12 cellular contexts compared by ENCODE assay signal in the genomic region with DNA sequence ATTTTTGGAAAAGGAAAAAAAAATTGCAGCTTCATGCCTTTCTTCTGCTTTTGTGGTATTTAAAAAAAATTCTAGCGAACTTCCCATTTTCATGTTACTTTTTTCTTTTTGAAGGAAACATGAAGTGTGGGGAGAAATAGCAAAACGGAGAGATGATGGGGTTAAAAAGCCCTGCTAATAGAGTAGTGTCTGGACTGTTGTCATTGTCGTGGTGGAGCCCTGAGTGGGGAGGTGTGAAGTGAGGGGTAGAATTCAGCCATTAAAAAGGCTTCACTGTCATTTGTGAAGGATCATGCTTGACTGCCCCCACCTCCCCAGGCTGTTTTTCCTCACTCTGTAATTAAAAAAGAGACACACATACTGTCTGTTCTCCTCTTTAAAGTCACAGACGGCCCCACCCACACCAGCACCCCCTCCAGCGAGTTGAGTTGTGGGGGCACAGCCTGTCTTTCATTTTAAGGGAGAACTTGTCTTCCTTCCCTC.
DNase-seq lines count a peak whose midpoint lies in the region; ATAC-seq and TF ChIP-seq lines count a peak whose summit lies in the region.
"Had no signal": no experiment of that assay in that cellular context is flagged by ENCODE, and none has a peak within 500 bp of the region (broad histone marks: within the 10 kb centered on the region; RNA-seq: fewer than 3 reads in every experiment).

No MANE protein-coding gene starts in this region.

- no peak for TF ChIP-seq POLR2A in lower leg skin (IDR thresholded peaks at IDR 0.05)

- TF ChIP-seq CTCF in PC-9 (conservative IDR thresholded peaks at IDR 0.05) = no peak
- TF ChIP-seq CTCF in lower lobe of right lung (IDR thresholded peaks at IDR 0.05) = no peak
- no peak for TF ChIP-seq CTCF in thoracic aorta (IDR thresholded peaks at IDR 0.05)
- TF ChIP-seq CTCF in lower leg skin (IDR thresholded peaks at IDR 0.05) = no peak

- BruUV-seq in PC-9 (replicated peaks; lab: Mats Ljungman, UMichigan) = no TSS peak

- peak overlapping the region; percentile 80 for H3K27ac ChIP-seq in PC-9
- peak overlapping the region; percentile 82 for H3K27ac ChIP-seq in lower lobe of right lung
- peak overlapping the region; percentile 11 to 77 for H3K27ac ChIP-seq in thoracic aorta

- POLR2A ChIA-PET in PC-9 (lab: Charles Lee; ENCODE audit: unreplicated experiment) = no interaction called here

- peaks cover 14% of the 10 kb centered on the region for H3F3A ChIP-seq in PC-9 (ENCODE audit: insufficient read depth, low read depth)

- H3K27ac Mint-ChIP-seq in activated naive CD8-positive, alpha-beta T cell = no peak overlapping the region
- H3K27ac Mint-ChIP-seq in activated naive CD8-positive, alpha-beta T cell treated with anti-CD3 and anti-CD28 coated beads, Interleukin-2, amount 50 U/mL, for 24 hours = no peak overlapping the region
- H3K27ac Mint-ChIP-seq: dendritic cell treated with granulocyte-macrophage colony-stimulating factor and Interleukin-4, amounts not matched to agents 40 ng/mL and 50 ng/mL, for 4 days had no signal

- CTCF ChIA-PET in PC-9 (lab: Charles Lee) = no interaction called here

- H3K4me3 Mint-ChIP-seq in activated naive CD8-positive, alpha-beta T cell = peak overlapping the region; percentile 40
- H3K4me3 Mint-ChIP-seq in activated naive CD8-positive, alpha-beta T cell treated with anti-CD3 and anti-CD28 coated beads, Interleukin-2, amount 50 U/mL, for 24 hours = no peak overlapping the region
- H3K4me3 Mint-ChIP-seq: dendritic cell treated with granulocyte-macrophage colony-stimulating factor and Interleukin-4, amounts not matched to agents 40 ng/mL and 50 ng/mL, for 4 days had no signal

- H3K27me3 ChIP-seq in PC-9 (ENCODE audit: insufficient read depth, low read depth) = no peaks in the 10 kb centered on the region
- H3K27me3 ChIP-seq in lower lobe of right lung (ENCODE audit: low read depth) = no peaks in the 10 kb centered on the region
- H3K27me3 ChIP-seq in thoracic aorta (replicated peaks; ENCODE audit: insufficient read depth) = no peaks in the 10 kb centered on the region

- H3K4me1 ChIP-seq in PC-9 (replicated peaks; ENCODE audit: insufficient read depth) = peaks cover 49% of the 10 kb centered on the region
- peaks cover 39% of the 10 kb centered on the region for H3K4me1 ChIP-seq in lower lobe of right lung
- peaks cover 15 to 38% of the 10 kb centered on the region in 2 donors for H3K4me1 ChIP-seq in thoracic aorta (ENCODE audit: control insufficient read depth in 1 of 2, low read depth in 2 of 2)

- H3K36me3 ChIP-seq in PC-9 (ENCODE audit: low read depth) (no peaks in the 10 kb centered on the region), lower lobe of right lung (no peaks in the 10 kb centered on the region), thoracic aorta (no peaks in the 10 kb centered on the region)
- H3K36me3 ChIP-seq: HAP-1 had no signal

- no peak for DNase-seq in activated naive CD8-positive, alpha-beta T cell treated with anti-CD3 and anti-CD28 coated beads, Interleukin-2, amount 50 U/mL, for 24 hours
- DNase-seq in PC-9 (no peak), lower lobe of right lung (no peak), thoracic aorta (ENCODE audit: low spot score) (no peak), lower leg skin (ENCODE audit: low spot score in 2 of 2) (no peak), cerebellar nuclear complex (lab: John Stamatoyannopoulos, UW) (no peak), mesenteric fat pad (ENCODE audit: low spot score) (no peak)
- DNase-seq: NK-92 treated with Interleukin-12 subunit alpha and Interleukin-12 subunit beta, amount 100 ng/mL, for 24 hours had no signal

- H3K27me3 Mint-ChIP-seq in activated naive CD8-positive, alpha-beta T cell = peaks cover 10% of the 10 kb centered on the region
- peaks cover 7% of the 10 kb centered on the region for H3K27me3 Mint-ChIP-seq in activated naive CD8-positive, alpha-beta T cell treated with anti-CD3 and anti-CD28 coated beads, Interleukin-2, amount 50 U/mL, for 24 hours
- H3K27me3 Mint-ChIP-seq: dendritic cell treated with granulocyte-macrophage colony-stimulating factor and Interleukin-4, amounts not matched to agents 40 ng/mL and 50 ng/mL, for 4 days had no signal

- 22 to 36% methylated on average over 5 of the region's 5 CpGs for WGBS in lower leg skin, 2 donors

- H2AFZ ChIP-seq in PC-9 = peak overlapping the region; percentile 9; the same call in 1 of the 2 replicates

- no peak for ATAC-seq in activated naive CD8-positive, alpha-beta T cell treated with anti-CD3 and anti-CD28 coated beads, Interleukin-2, amount 50 U/mL, for 24 hours
- ATAC-seq in lower lobe of right lung (no peak), thoracic aorta (ENCODE audit: insufficient number of reproducible peaks, low FRiP score, low read depth) (no peak)

- no peaks in the 10 kb centered on the region for H3K9me3 ChIP-seq in PC-9 (ENCODE audit: insufficient read depth, low read depth)
- no peaks in the 10 kb centered on the region for H3K9me3 ChIP-seq in lower lobe of right lung
- no peaks in the 10 kb centered on the region for H3K9me3 ChIP-seq in thoracic aorta
- H3K9me3 ChIP-seq: A549, HAP-1 had no signal

- no peaks in the 10 kb centered on the region for H4K20me1 ChIP-seq in PC-9 (ENCODE audit: insufficient read depth)

- peaks cover 14% of the 10 kb centered on the region; the same call in 1 of the 2 replicates for H3K79me2 ChIP-seq in PC-9 (ENCODE audit: low read depth)

- no peaks in the 10 kb centered on the region for H3K36me3 Mint-ChIP-seq in activated naive CD8-positive, alpha-beta T cell
- no peaks in the 10 kb centered on the region for H3K36me3 Mint-ChIP-seq in activated naive CD8-positive, alpha-beta T cell treated with anti-CD3 and anti-CD28 coated beads, Interleukin-2, amount 50 U/mL, for 24 hours (ENCODE audit: low read depth)

- peaks cover 3% of the 10 kb centered on the region for H3K4me1 Mint-ChIP-seq in activated naive CD8-positive, alpha-beta T cell (ENCODE audit: low read depth)
- H3K4me1 Mint-ChIP-seq in activated naive CD8-positive, alpha-beta T cell treated with anti-CD3 and anti-CD28 coated beads, Interleukin-2, amount 50 U/mL, for 24 hours = no peaks in the 10 kb centered on the region

- H3K4me2 ChIP-seq in PC-9 = peak overlapping the region; percentile 92

- intact Hi-C loops in PC-9 (cut with micrococcal nuclease; ENCODE audit: unreplicated experiment) = no loop called here
- intact Hi-C loops in lower lobe of right lung (cut with DNase I) = no loop called here
- intact Hi-C loops in lower leg skin (cut with DNase I; ENCODE audit: low total_unique reads) = no loop called here

- H3K4me3 ChIP-seq in PC-9 = 0 out of 2 replicates have a peak overlapping the region, but pooled peaks have one; percentile 64
- no peak overlapping the region for H3K4me3 ChIP-seq in lower lobe of right lung
- H3K4me3 ChIP-seq in thoracic aorta = peak overlapping the region; percentile 72
- no peak overlapping the region for H3K4me3 ChIP-seq in lower leg skin (ENCODE audit: low read depth, poor library complexity, severe bottlenecking)
- H3K4me3 ChIP-seq: A549, HAP-1 had no signal

- no peaks in the 10 kb centered on the region for H3K9me3 Mint-ChIP-seq in activated naive CD8-positive, alpha-beta T cell (ENCODE audit: low read depth)
- H3K9me3 Mint-ChIP-seq in activated naive CD8-positive, alpha-beta T cell treated with anti-CD3 and anti-CD28 coated beads, Interleukin-2, amount 50 U/mL, for 24 hours = no peaks in the 10 kb centered on the region
- H3K9me3 Mint-ChIP-seq: dendritic cell treated with granulocyte-macrophage colony-stimulating factor and Interleukin-4, amounts not matched to agents 40 ng/mL and 50 ng/mL, for 4 days had no signal

- no peaks in the 10 kb centered on the region for H3K9me2 ChIP-seq in PC-9 (ENCODE audit: insufficient read depth)

Comparison
In these comparisons a context has a peak if more than half of its experiments do, and no peak if none do; other contexts are left out.
1. H3K4me3 ChIP-seq: peak in PC-9 (single experiment) and thoracic aorta (single experiment); none in lower lobe of right lung (single experiment) and lower leg skin (single experiment).
2. Peak in every context shown above with its lines, with median percentiles within 50 percentile points of each other: H3K27ac ChIP-seq.